In genomic region chr15:37980010-37980409, GRCh38 we compare ENCODE assay signal across 20 cellular contexts. TPM values are rescaled to one million over a fixed set of nuclear protein-coding genes. Genes with fewer than 3 reads are reported as not detected.
DNase-seq lines count a peak whose midpoint lies in the region; ATAC-seq, FAIRE-seq and TF ChIP-seq lines count a peak whose summit lies in the region.
"Had no signal": no experiment of that assay in that cellular context is flagged by ENCODE, and none has a peak within 500 bp of the region (broad histone marks: within the 10 kb centered on the region; RNA-seq: fewer than 3 reads in every experiment).

No MANE protein-coding gene starts in this region.

- no peaks in the 10 kb centered on the region for H3K27me3 Mint-ChIP-seq in nephron (ENCODE audit: low read depth)

- peaks cover 9% of the 10 kb centered on the region for H3K9me3 Mint-ChIP-seq in nephron
- H3K9me3 Mint-ChIP-seq in stimulated activated effector memory CD8-positive, alpha-beta T cell treated with anti-CD3 and anti-CD28 coated beads, Interleukin-12 subunit alpha, Interleukin-12 subunit beta, amount 100 ng/mL, for 72 hours: no peaks in the 10 kb centered on the region

- no peak for FAIRE-seq in kidney (lab: Jason Lieb, UNC)
- FAIRE-seq: A204.1, G401.6, GM12891, GM18507 had no signal

- DNase-seq in kidney (peak; percentile 53), DMS53 (lab: John Stamatoyannopoulos, UW) (no peak)
- DNase-seq in stimulated activated effector memory CD8-positive, alpha-beta T cell treated with anti-CD3 and anti-CD28 coated beads, Interleukin-12 subunit alpha, Interleukin-12 subunit beta, amount 100 ng/mL, for 72 hours (ENCODE audit: low spot score in 2 of 2): no peak
- DNase-seq in effector memory CD4-positive, alpha-beta T cell: no peak
- DNase-seq: ACHN; C1 segment of cervical spinal cord; CD4-positive, CD25-positive, alpha-beta regulatory T cell; CD8-positive, alpha-beta memory T cell; COR-L47; DMS 273 treated with DMSO at 0.1 percent for 48 hours had no signal

- no peak overlapping the region for H3K4me3 Mint-ChIP-seq in nephron
- no peak overlapping the region for H3K4me3 Mint-ChIP-seq in stimulated activated effector memory CD8-positive, alpha-beta T cell treated with anti-CD3 and anti-CD28 coated beads, Interleukin-12 subunit alpha, Interleukin-12 subunit beta, amount 100 ng/mL, for 72 hours
- H3K4me3 Mint-ChIP-seq: CD4-positive, CD25-positive, alpha-beta regulatory T cell; CD8-positive, alpha-beta memory T cell had no signal

- no peak for TF ChIP-seq CTCF in kidney (IDR thresholded peaks at IDR 0.05; ENCODE audit: borderline replicate concordance, extremely low read depth, insufficient read depth)
- no peak for TF ChIP-seq CTCF in nephron (IDR thresholded peaks at IDR 0.05; ENCODE audit: unreplicated experiment in 3 of 3)

- intact Hi-C loops in kidney (cut with DNase I): no loop called here

- no peaks in the 10 kb centered on the region for H3K36me3 Mint-ChIP-seq in nephron (ENCODE audit: low read depth)
- H3K36me3 Mint-ChIP-seq in stimulated activated effector memory CD8-positive, alpha-beta T cell treated with anti-CD3 and anti-CD28 coated beads, Interleukin-12 subunit alpha, Interleukin-12 subunit beta, amount 100 ng/mL, for 72 hours: no peaks in the 10 kb centered on the region
- H3K36me3 Mint-ChIP-seq: CD4-positive, CD25-positive, alpha-beta regulatory T cell; CD8-positive, alpha-beta memory T cell had no signal

- no peaks in the 10 kb centered on the region for H3K27me3 ChIP-seq in effector memory CD4-positive, alpha-beta T cell (replicated peaks; ENCODE audit: control insufficient read depth, insufficient read depth, low read length, poor library complexity, severe bottlenecking)
- H3K27me3 ChIP-seq: BE2C had no signal

- H3K4me1 Mint-ChIP-seq in nephron: peaks cover 27% of the 10 kb centered on the region
- H3K4me1 Mint-ChIP-seq in stimulated activated effector memory CD8-positive, alpha-beta T cell treated with anti-CD3 and anti-CD28 coated beads, Interleukin-12 subunit alpha, Interleukin-12 subunit beta, amount 100 ng/mL, for 72 hours: no peaks in the 10 kb centered on the region
- H3K4me1 Mint-ChIP-seq: CD4-positive, CD25-positive, alpha-beta regulatory T cell; CD8-positive, alpha-beta memory T cell had no signal

- H3K4me1 ChIP-seq in kidney (ENCODE audit: control insufficient read depth in 1 of 2, insufficient read depth in 1 of 2, low read depth in 1 of 2, low read length in 2 of 2): no peaks in the 10 kb centered on the region
- H3K4me1 ChIP-seq in effector memory CD4-positive, alpha-beta T cell (ENCODE audit: control insufficient read depth, insufficient read depth, low read length, poor library complexity, severe bottlenecking): no peaks in the 10 kb centered on the region
- H3K4me1 ChIP-seq: BE2C, HAP-1 had no signal

- H3K9ac ChIP-seq in kidney (ENCODE audit: low read length in 2 of 2): no peak overlapping the region

- H3K9me3 ChIP-seq in kidney (ENCODE audit: control insufficient read depth in 1 of 2, low read length in 2 of 2): no peaks in the 10 kb centered on the region
- no peaks in the 10 kb centered on the region for H3K9me3 ChIP-seq in effector memory CD4-positive, alpha-beta T cell (ENCODE audit: control insufficient read depth, low read length)
- H3K9me3 ChIP-seq: BE2C, HAP-1 had no signal

- no peaks in the 10 kb centered on the region for H3K36me3 ChIP-seq in kidney (ENCODE audit: control insufficient read depth in 1 of 2, insufficient read depth in 2 of 2, low read length in 2 of 2)
- no peaks in the 10 kb centered on the region for H3K36me3 ChIP-seq in effector memory CD4-positive, alpha-beta T cell (ENCODE audit: control insufficient read depth, insufficient read depth, low read length)
- H3K36me3 ChIP-seq: BE2C, HAP-1 had no signal

- no peak overlapping the region for H3K27ac ChIP-seq in kidney (ENCODE audit: low read depth in 2 of 2, low read length in 2 of 2)
- H3K27ac ChIP-seq in effector memory CD4-positive, alpha-beta T cell (ENCODE audit: insufficient read depth, low read length, poor library complexity, severe bottlenecking): no peak overlapping the region

- peak overlapping the region; percentile 51 to 56 (median 55) for H3K27ac Mint-ChIP-seq in nephron
- H3K27ac Mint-ChIP-seq in stimulated activated effector memory CD8-positive, alpha-beta T cell treated with anti-CD3 and anti-CD28 coated beads, Interleukin-12 subunit alpha, Interleukin-12 subunit beta, amount 100 ng/mL, for 72 hours: no peak overlapping the region
- H3K27ac Mint-ChIP-seq: CD4-positive, CD25-positive, alpha-beta regulatory T cell; CD8-positive, alpha-beta memory T cell had no signal

- no peak overlapping the region for H3K4me3 ChIP-seq in kidney (ENCODE audit: low read length in 2 of 2)
- H3K4me3 ChIP-seq in effector memory CD4-positive, alpha-beta T cell (ENCODE audit: insufficient read depth, low read depth, low read length, poor library complexity, severe bottlenecking): no peak overlapping the region
- H3K4me3 ChIP-seq: HAP-1 had no signal

- peak; percentile 27 for ATAC-seq in stimulated activated effector memory CD8-positive, alpha-beta T cell treated with anti-CD3 and anti-CD28 coated beads, Interleukin-12 subunit alpha, Interleukin-12 subunit beta, amount 100 ng/mL, for 72 hours
- ATAC-seq in GM21390 (IDR thresholded peaks at IDR 0.05; ENCODE audit: unreplicated experiment) (no peak), GM21717 (IDR thresholded peaks at IDR 0.05; ENCODE audit: unreplicated experiment) (no peak)

RNA-seq across cellular contexts. Expression of gene TMCO5A, which starts 45.6 kb away (rescaled TPM):
- not detected for total RNA-seq in kidney
- polyA plus RNA-seq in kidney (ENCODE audit: insufficient read depth, low read depth, low replicate concordance): not detected
- total RNA-seq: CD4-positive, CD25-positive, alpha-beta regulatory T cell; CD8-positive, alpha-beta memory T cell; HT-29 had no signal
- polyA plus RNA-seq: CD4-positive, CD25-positive, alpha-beta regulatory T cell; CD8-positive, alpha-beta memory T cell had no signal
